ENCODE assay signal across 11 cellular contexts in the genomic region with DNA sequence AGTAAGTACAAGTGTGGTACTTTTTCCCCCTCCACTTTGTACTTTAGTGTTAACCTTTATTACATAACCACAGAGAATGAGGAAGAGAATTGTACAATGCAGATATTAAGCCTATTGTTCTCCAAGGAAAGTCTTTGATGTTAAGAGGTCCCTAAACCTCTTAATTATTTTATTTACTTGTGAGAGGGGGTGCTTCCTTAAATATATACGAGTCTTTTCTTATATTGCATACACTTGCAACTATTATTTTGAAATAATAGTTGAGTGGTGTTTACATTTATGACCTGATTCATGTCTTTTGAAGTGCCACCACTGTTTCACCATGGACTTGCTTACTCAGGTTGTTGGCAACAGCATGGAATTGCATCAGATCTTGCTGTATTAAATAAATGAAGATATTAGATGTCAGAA. TPM values are rescaled to one million over a fixed set of nuclear protein-coding genes. Genes with fewer than 3 reads are reported as not detected.
DNase-seq lines count a peak whose midpoint lies in the region; ATAC-seq and TF ChIP-seq lines count a peak whose summit lies in the region.
"Had no signal": no experiment of that assay in that cellular context is flagged by ENCODE, and none has a peak within 500 bp of the region (broad histone marks: within the 10 kb centered on the region; RNA-seq: fewer than 3 reads in every experiment).

No MANE protein-coding gene starts in this region.

- no TSS peak for BruUV-seq in PC-3 (replicated peaks; lab: Mats Ljungman, UMichigan)

- H2AFZ ChIP-seq in PC-3 (ENCODE audit: low read length): no peak overlapping the region
- H2AFZ ChIP-seq in fibroblast of lung (ENCODE audit: low read length): no peak overlapping the region

- no peaks in the 10 kb centered on the region for H3K27me3 Mint-ChIP-seq in activated T-cell treated with anti-CD3 and anti-CD28 coated beads, Interleukin-2, amount 50 U/mL, for 24 hours
- no peaks in the 10 kb centered on the region for H3K27me3 Mint-ChIP-seq in osteocyte (ENCODE audit: unreplicated experiment)
- H3K27me3 Mint-ChIP-seq: IgD-negative memory B cell had no signal

- H3K9me3 Mint-ChIP-seq in activated T-cell treated with anti-CD3 and anti-CD28 coated beads, Interleukin-2, amount 50 U/mL, for 24 hours: no peaks in the 10 kb centered on the region
- no peaks in the 10 kb centered on the region for H3K9me3 Mint-ChIP-seq in osteocyte (ENCODE audit: unreplicated experiment)
- H3K9me3 Mint-ChIP-seq: nephron had no signal

- H3K4me2 ChIP-seq in PC-3 (ENCODE audit: low read length) (peak overlapping the region; percentile 72), fibroblast of lung (ENCODE audit: extremely low read depth, insufficient read depth, low read length) (peak overlapping the region; percentile 44)

- no peak overlapping the region for H3K4me3 Mint-ChIP-seq in activated T-cell treated with anti-CD3 and anti-CD28 coated beads, Interleukin-2, amount 50 U/mL, for 24 hours
- no peak overlapping the region for H3K4me3 Mint-ChIP-seq in osteocyte (ENCODE audit: unreplicated experiment)
- H3K4me3 Mint-ChIP-seq: nephron had no signal

- H3K36me3 ChIP-seq in PC-3 (ENCODE audit: low read depth, low read length) (no peaks in the 10 kb centered on the region), fibroblast of lung (ENCODE audit: control insufficient read depth, insufficient read depth, low read length) (no peaks in the 10 kb centered on the region)

- H3K9me2 ChIP-seq in PC-3 (replicated peaks; ENCODE audit: low read length): no peaks in the 10 kb centered on the region

- peak overlapping the region; percentile 55 for H3K27ac ChIP-seq in PC-3 (ENCODE audit: low read length)
- H3K27ac ChIP-seq in fibroblast of lung (ENCODE audit: insufficient read depth, low read length): no peak overlapping the region
- H3K27ac ChIP-seq: VCaP had no signal

- no peaks in the 10 kb centered on the region for H3K36me3 Mint-ChIP-seq in activated T-cell treated with anti-CD3 and anti-CD28 coated beads, Interleukin-2, amount 50 U/mL, for 24 hours (ENCODE audit: low read depth)
- H3K36me3 Mint-ChIP-seq in osteocyte (ENCODE audit: unreplicated experiment): no peaks in the 10 kb centered on the region

- H3F3A ChIP-seq in PC-3 (ENCODE audit: low read length, unreplicated experiment): peaks cover 7% of the 10 kb centered on the region

- H3K27me3 ChIP-seq in PC-3 (ENCODE audit: low read length): no peaks in the 10 kb centered on the region
- H3K27me3 ChIP-seq in fibroblast of lung (ENCODE audit: control insufficient read depth, insufficient read depth, low read length): no peaks in the 10 kb centered on the region

- no peak for TF ChIP-seq POLR2A in lower leg skin (IDR thresholded peaks at IDR 0.05)

- H4K20me1 ChIP-seq in PC-3 (ENCODE audit: low read length) (peaks cover 74% of the 10 kb centered on the region), fibroblast of lung (ENCODE audit: control insufficient read depth, extremely low read depth, insufficient read depth, low read length) (no peaks in the 10 kb centered on the region)

- 24 to 27% methylated on average over 1 of the region's 1 CpG for WGBS in lower leg skin, 2 donors

- no peaks in the 10 kb centered on the region for H3K9me3 ChIP-seq in PC-3 (ENCODE audit: low read length)
- H3K9me3 ChIP-seq in fibroblast of lung (ENCODE audit: control insufficient read depth, insufficient read depth, low read depth, low read length): no peaks in the 10 kb centered on the region

- CTCF ChIA-PET in PC-3 (lab: Charles Lee): no interaction called here

- peak; percentile 57 for ATAC-seq in PC-3

- peaks cover 90% of the 10 kb centered on the region for H3K4me1 Mint-ChIP-seq in activated T-cell treated with anti-CD3 and anti-CD28 coated beads, Interleukin-2, amount 50 U/mL, for 24 hours (ENCODE audit: low read depth)
- H3K4me1 Mint-ChIP-seq in osteocyte (ENCODE audit: unreplicated experiment): peaks cover 57% of the 10 kb centered on the region

- H3K4me1 ChIP-seq in PC-3 (ENCODE audit: insufficient read depth, low read length) (peaks cover 66% of the 10 kb centered on the region), fibroblast of lung (ENCODE audit: control insufficient read depth, extremely low read depth, insufficient read depth, low read length) (peaks cover 11% of the 10 kb centered on the region)

- H3K4me3 ChIP-seq in PC-3 (ENCODE audit: low read length) (peak overlapping the region; percentile 46), fibroblast of lung (replicated peaks in 1 of 4; ENCODE audit: control extremely low read depth in 1 of 4, insufficient read depth in 1 of 4, low read depth in 3 of 4, low read length in 4 of 4) (no peak overlapping the region), lower leg skin (ENCODE audit: low read depth, poor library complexity, severe bottlenecking) (no peak overlapping the region)

- H3K9ac ChIP-seq in PC-3 (ENCODE audit: low read length) (0 out of 2 replicates have a peak overlapping the region, but pooled peaks have one; percentile 10), fibroblast of lung (ENCODE audit: insufficient read depth, low read length) (no peak overlapping the region)

- peak overlapping the region; percentile 79 for H3K27ac Mint-ChIP-seq in activated T-cell treated with anti-CD3 and anti-CD28 coated beads, Interleukin-2, amount 50 U/mL, for 24 hours
- no peak overlapping the region for H3K27ac Mint-ChIP-seq in osteocyte (ENCODE audit: unreplicated experiment)
- H3K27ac Mint-ChIP-seq: nephron had no signal

- TF ChIP-seq CTCF in PC-3 (conservative IDR thresholded peaks at IDR 0.05; ENCODE audit: low read depth, low read length): no peak
- TF ChIP-seq CTCF in fibroblast of lung (conservative IDR thresholded peaks at IDR 0.05 in 1 of 2, IDR thresholded peaks at IDR 0.05 in 1 of 2; ENCODE audit: low read depth in 1 of 2, low read length in 2 of 2): no peak
- no peak for TF ChIP-seq CTCF in lower leg skin (IDR thresholded peaks at IDR 0.05)
- no peak for TF ChIP-seq CTCF in osteocyte (IDR thresholded peaks at IDR 0.05)

- DNase-seq in activated T-cell treated with anti-CD3 and anti-CD28 coated beads, Interleukin-2, amount 50 U/mL, for 24 hours: no peak
- DNase-seq in activated T-cell treated with anti-CD3 and anti-CD28 coated beads, Interleukin-2, amount 50 U/mL, for 1 hour: no peak
- DNase-seq in PC-3 (peak; percentile 81), fibroblast of lung (ENCODE audit: low read depth in 2 of 2) (peak; percentile 75 to 96), stromal cell of bone marrow (ENCODE audit: low read depth) (peak; percentile 72), lower leg skin (ENCODE audit: low spot score in 2 of 2) (no peak), osteocyte (ENCODE audit: extremely low spot score, unreplicated experiment) (no peak), HUDEP-2 (lab: John Stamatoyannopoulos, UW; ENCODE audit: unreplicated experiment in 76 of 76) (no peak)

- intact Hi-C loops in PC-3 (cut with micrococcal nuclease): loop anchor here (2.0 kb wide), 1 partner anchor 18 kb away; no protein-coding TSS in a partner anchor
- intact Hi-C loops in lower leg skin (cut with DNase I; ENCODE audit: low total_unique reads): no loop called here

- POLR2A ChIA-PET in PC-3 (lab: Charles Lee; ENCODE audit: unreplicated experiment): no interaction called here

- H3K79me2 ChIP-seq in PC-3 (ENCODE audit: low read length) (peaks cover 99% of the 10 kb centered on the region), fibroblast of lung (ENCODE audit: control insufficient read depth, insufficient read depth, low read length) (peaks cover 83% of the 10 kb centered on the region)

RNA-seq across cellular contexts. Expression of a gene that starts 10.1 kb away (rescaled TPM):
- total RNA-seq in PC-3 (2014; rRNA removed) (26.9 and 27.3 TPM in 2 replicates), fibroblast of lung (48.5 and 55.5 TPM in 2 replicates), lower leg skin (10 to 100 TPM; 43.9 to 66.5 (median 55.0) TPM), osteocyte (41.2 and 45.9 TPM in 2 replicates)
- 19.9 and 21.3 TPM in 2 replicates for polyA plus RNA-seq in fibroblast of lung
- polyA plus RNA-seq in fibroblast of lung (2012): 18.4 and 21.1 TPM in 2 replicates
- polyA minus RNA-seq in fibroblast of lung (ENCODE audit: low replicate concordance): 18.3 and 53.6 TPM in 2 replicates

Comparison
In these comparisons a context has a peak if more than half of its experiments do, and no peak if none do; other contexts are left out.
1. DNase-seq: peak in PC-3 (single experiment), fibroblast of lung (2 of 2) and stromal cell of bone marrow (single experiment); none in activated T-cell treated with anti-CD3 and anti-CD28 coated beads, Interleukin-2, amount 50 U/mL, for 24 hours (single experiment), activated T-cell treated with anti-CD3 and anti-CD28 coated beads, Interleukin-2, amount 50 U/mL, for 1 hour (single experiment), lower leg skin (0 of 2), osteocyte (single experiment) and HUDEP-2 (0 of 76).